8 cellular contexts compared by ENCODE assay signal in the genomic region with DNA sequence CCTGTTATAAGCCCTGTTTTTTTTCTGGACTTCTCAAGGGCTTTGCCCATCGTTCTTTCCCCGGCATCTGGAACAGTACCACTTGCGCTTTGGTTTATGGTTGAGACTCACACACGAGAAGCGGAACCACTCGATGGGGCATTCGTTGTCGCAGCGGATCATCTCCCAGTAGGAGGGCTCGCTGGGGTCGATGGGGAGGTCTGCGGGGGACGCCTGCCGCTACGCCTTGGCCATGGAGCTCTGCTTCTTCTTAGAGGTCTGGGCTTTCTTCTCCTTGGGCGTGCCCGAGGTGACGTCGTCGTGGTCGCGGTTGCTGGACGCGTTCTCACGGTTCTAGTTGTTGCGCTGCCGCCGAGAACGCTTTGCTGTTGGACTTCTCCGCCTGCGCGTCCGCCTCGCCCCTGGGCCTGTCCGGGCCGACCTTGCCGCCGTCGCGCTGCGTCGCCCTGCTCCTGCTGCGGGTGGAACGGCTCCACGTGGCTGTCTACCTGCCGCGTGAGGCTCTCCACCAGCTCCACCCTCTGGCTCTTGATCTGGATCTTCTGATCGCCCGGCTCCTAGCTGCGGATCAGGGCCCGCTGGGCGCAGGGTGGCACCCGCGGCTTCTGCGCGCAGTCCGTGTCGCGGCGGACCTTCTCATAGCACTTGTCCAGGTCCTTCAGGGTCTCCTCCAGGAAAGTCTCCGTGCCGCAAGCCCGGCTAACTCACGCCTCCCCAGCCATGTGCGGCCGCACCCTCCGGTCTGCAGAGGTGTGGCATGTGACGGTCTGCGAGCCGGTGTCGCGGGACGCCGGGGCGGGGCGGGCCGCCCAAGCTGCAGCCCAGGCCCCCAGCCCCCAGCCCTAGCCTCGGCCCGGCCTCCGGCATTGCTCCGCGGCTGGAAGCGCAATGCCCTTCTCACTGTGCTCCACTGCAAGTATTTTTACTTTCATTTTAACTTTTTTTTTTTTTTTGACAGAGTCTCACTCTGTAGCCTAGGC. TPM values are rescaled to one million over a fixed set of nuclear protein-coding genes. Genes with fewer than 3 reads are reported as not detected.
DNase-seq lines count a peak whose midpoint lies in the region; ATAC-seq lines count a peak whose summit lies in the region.

No MANE protein-coding gene starts in this region.

- peak overlapping the region; percentile 76 for H3K9ac ChIP-seq in NT2/D1 (ENCODE audit: insufficient read length, low read depth)

- DNase-seq in SIG-M5 treated with dmso at 0.1 percent for 504 hours (lab: John Stamatoyannopoulos, UW; ENCODE audit: unreplicated experiment) (peak; percentile 3), SIG-M5 (lab: John Stamatoyannopoulos, UW) (no peak), NT2/D1 (ENCODE audit: low read depth, low spot score) (no peak), activated gamma-delta T cell treated with Interleukin-2 at 50 U/mL for 16 hours (peak; percentile 26), left ventricle myocardium superior (peak; percentile 68), NCI-H1694 (lab: John Stamatoyannopoulos, UW) (no peak), globus pallidus (ENCODE audit: low spot score) (no peak)
- DNase-seq in stimulated activated CD4-positive, alpha-beta T cell treated with anti-CD3 and anti-CD28 coated beads, Interleukin-12 subunit alpha, Interleukin-12 subunit beta, amount 100 ng/mL, for 4 hours: peak; percentile 26

- H3K27me3 ChIP-seq in NT2/D1 (ENCODE audit: insufficient read depth, insufficient read length): peaks cover 4% of the 10 kb centered on the region

- no peaks in the 10 kb centered on the region for H3K9me3 ChIP-seq in NT2/D1 (ENCODE audit: insufficient read depth, low read length)

- H3K4me3 ChIP-seq in NT2/D1 (ENCODE audit: insufficient read length, low read depth): peak overlapping the region; percentile 46

- no peaks in the 10 kb centered on the region for H3K36me3 ChIP-seq in NT2/D1 (ENCODE audit: insufficient read depth, insufficient read length, low read length)

- ATAC-seq in left ventricle myocardium superior: peak; percentile 86

- no peaks in the 10 kb centered on the region for H3K4me1 ChIP-seq in NT2/D1 (ENCODE audit: insufficient read depth, insufficient read length)

- intact Hi-C loops in left ventricle myocardium superior (cut with micrococcal nuclease): no loop called here

RNA-seq across cellular contexts. Expression of a gene that starts 40.5 kb away (rescaled TPM):
- total RNA-seq in left ventricle myocardium superior: 96.4 TPM

Comparison
In these comparisons a context has a peak if more than half of its experiments do, and no peak if none do; other contexts are left out.
1. DNase-seq: peak in SIG-M5 treated with dmso at 0.1 percent for 504 hours (single experiment), activated gamma-delta T cell treated with Interleukin-2 at 50 U/mL for 16 hours (single experiment), left ventricle myocardium superior (single experiment) and stimulated activated CD4-positive, alpha-beta T cell treated with anti-CD3 and anti-CD28 coated beads, Interleukin-12 subunit alpha, Interleukin-12 subunit beta, amount 100 ng/mL, for 4 hours (single experiment); none in SIG-M5 (single experiment), NT2/D1 (single experiment), NCI-H1694 (single experiment) and globus pallidus (single experiment).